In the genomic region with DNA sequence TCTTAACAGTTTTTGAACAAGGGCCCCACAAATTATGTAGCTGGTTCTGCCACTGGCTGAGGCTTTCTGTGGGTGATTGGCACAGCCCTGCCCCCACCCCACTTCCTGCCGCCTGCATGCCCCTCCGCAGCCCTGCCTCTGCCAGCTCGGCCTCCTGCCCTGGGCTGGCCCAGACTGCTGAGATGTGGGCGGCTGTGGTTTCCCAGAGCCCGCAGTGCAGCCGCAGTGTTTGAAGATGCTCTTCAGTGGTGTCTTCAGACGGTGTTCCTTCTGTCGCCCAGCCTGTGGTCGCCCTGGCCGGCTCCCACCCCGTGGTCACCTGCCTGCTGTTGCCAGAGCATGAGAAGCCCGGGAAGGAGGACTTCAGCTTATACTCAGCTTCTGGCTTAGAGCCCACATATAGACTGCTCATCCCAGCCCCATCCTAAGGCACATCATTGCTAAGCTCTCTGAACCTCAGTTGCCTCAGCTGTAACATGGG, we compare ENCODE assay signal across 8 cellular contexts.
DNase-seq lines count a peak whose midpoint lies in the region; ATAC-seq, FAIRE-seq and TF ChIP-seq lines count a peak whose summit lies in the region.

No MANE protein-coding gene starts in this region.

- no peak for FAIRE-seq in A549 (lab: Jason Lieb, UNC)

- TF ChIP-seq CTCF in A549 (IDR thresholded peaks at IDR 0.05) (no peak), WTC11 (IDR thresholded peaks at IDR 0.05) (no peak)

- no peak overlapping the region for H3K27ac Mint-ChIP-seq in WTC11

- peak overlapping the region; percentile 14 to 76; a peak in 4 of 6 replicates for H3K27ac ChIP-seq in A549

- peaks cover 15% of the 10 kb centered on the region for H3K4me1 Mint-ChIP-seq in WTC11

- H3K9me3 Mint-ChIP-seq in WTC11, result no peaks in the 10 kb centered on the region

- CTCF ChIA-PET in A549 (lab: Yijun Ruan, JAX), result interaction anchor here (0.9 to 1.6 kb wide), 3 partner anchors 9 to 151 kb away, joined by 3 to 4 read pairs (median 4); no protein-coding TSS in a partner anchor
- CTCF ChIA-PET in WTC11 (lab: Charles Lee), result interaction anchor here (0.8 to 1.1 kb wide), 4 partner anchors 12 to 29 kb away, joined by 3 read pairs; no protein-coding TSS in a partner anchor

- H3K36me3 Mint-ChIP-seq in WTC11, result no peaks in the 10 kb centered on the region

- no peak for TF ChIP-seq EP300 in A549 (IDR thresholded peaks at IDR 0.05)

- TF ChIP-seq RAD21 in A549 (conservative IDR thresholded peaks at IDR 0.05 in 1 of 2, IDR thresholded peaks at IDR 0.05 in 1 of 2), result no peak

- 89% methylated on average over 7 of the region's 12 CpGs for WGBS in A549 (ENCODE audit: missing lambda C conversion rate)

- H3K9me3 ChIP-seq in A549, result no peaks in the 10 kb centered on the region

- no peak for DNase-seq in A549 (ENCODE audit: low read depth in 1 of 2, low spot score in 1 of 2)
- peak; percentile 74 for DNase-seq in HT1080 (ENCODE audit: low read depth)
- peak; percentile 22 to 25 for DNase-seq in activated CD8-positive, alpha-beta memory T cell treated with anti-CD3 and anti-CD28 coated beads for 4 hours (ENCODE audit: low read depth in 2 of 2)
- DNase-seq in hypothalamus (lab: John Stamatoyannopoulos, UW), result peak in 27 of 51 donors; percentile 10 to 50 (median 31)
- DNase-seq in stimulated activated CD8-positive, alpha-beta memory T cell treated with anti-CD3 and anti-CD28 coated beads, Interleukin-4, amount 100 ng/mL, for 48 hours, result peak; percentile 78
- no peak for DNase-seq in dermis blood vessel endothelial cell
- DNase-seq in T-helper 9 cell, result no peak
- no peak for DNase-seq in WTC11 (ENCODE audit: low spot score)

- no peak for ATAC-seq in A549
- ATAC-seq in WTC11, result no peak

- no peak overlapping the region for H3K4me2 ChIP-seq in A549

- TF ChIP-seq POLR2A in A549 (IDR thresholded peaks at IDR 0.05; ENCODE audit: low read length), result no peak

- H3K4me3 ChIP-seq in A549, result no peak overlapping the region

- peaks cover 34% of the 10 kb centered on the region for H3K4me1 ChIP-seq in A549

- H3K4me3 Mint-ChIP-seq in WTC11, result no peak overlapping the region

- POLR2A ChIA-PET in A549 (lab: Yijun Ruan, JAX) (interaction anchor here (1.2 kb wide), 1 partner anchor 154 kb away, joined by 4 read pairs; a partner anchor contains a TSS), WTC11 (lab: Charles Lee) (interaction anchor here (0.7 kb wide), 1 partner anchor 11 kb away, joined by 3 read pairs; no protein-coding TSS in a partner anchor)

- no peaks in the 10 kb centered on the region for H3K27me3 Mint-ChIP-seq in WTC11 (ENCODE audit: low read depth)

TF ChIP-seq in A549, 52 proteins besides CTCF, POLR2A, EP300 and RAD21:
- TF ChIP-seq BHLHE40 (IDR thresholded peaks at IDR 0.05; ENCODE audit: low read depth, low read length), result no peak

TF ChIP-seq in WTC11, 78 proteins besides CTCF, POLR2A, EP300 and RAD21:
- TF ChIP-seq JAZF1 (CRISPR knock-in tag; IDR thresholded peaks at IDR 0.05) (no peak), HMGA2 (CRISPR knock-in tag; IDR thresholded peaks at IDR 0.05) (no peak), ZNF232 (CRISPR knock-in tag; IDR thresholded peaks at IDR 0.05) (no peak)
- TF ChIP-seq, protein P1, sequence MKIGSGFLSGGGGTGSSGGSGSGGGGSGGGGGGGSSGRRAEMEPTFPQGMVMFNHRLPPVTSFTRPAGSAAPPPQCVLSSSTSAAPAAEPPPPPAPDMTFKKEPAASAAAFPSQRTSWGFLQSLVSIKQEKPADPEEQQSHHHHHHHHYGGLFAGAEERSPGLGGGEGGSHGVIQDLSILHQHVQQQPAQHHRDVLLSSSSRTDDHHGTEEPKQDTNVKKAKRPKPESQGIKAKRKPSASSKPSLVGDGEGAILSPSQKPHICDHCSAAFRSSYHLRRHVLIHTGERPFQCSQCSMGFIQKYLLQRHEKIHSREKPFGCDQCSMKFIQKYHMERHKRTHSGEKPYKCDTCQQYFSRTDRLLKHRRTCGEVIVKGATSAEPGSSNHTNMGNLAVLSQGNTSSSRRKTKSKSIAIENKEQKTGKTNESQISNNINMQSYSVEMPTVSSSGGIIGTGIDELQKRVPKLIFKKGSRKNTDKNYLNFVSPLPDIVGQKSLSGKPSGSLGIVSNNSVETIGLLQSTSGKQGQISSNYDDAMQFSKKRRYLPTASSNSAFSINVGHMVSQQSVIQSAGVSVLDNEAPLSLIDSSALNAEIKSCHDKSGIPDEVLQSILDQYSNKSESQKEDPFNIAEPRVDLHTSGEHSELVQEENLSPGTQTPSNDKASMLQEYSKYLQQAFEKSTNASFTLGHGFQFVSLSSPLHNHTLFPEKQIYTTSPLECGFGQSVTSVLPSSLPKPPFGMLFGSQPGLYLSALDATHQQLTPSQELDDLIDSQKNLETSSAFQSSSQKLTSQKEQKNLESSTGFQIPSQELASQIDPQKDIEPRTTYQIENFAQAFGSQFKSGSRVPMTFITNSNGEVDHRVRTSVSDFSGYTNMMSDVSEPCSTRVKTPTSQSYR (CRISPR knock-in tag; IDR thresholded peaks at IDR 0.05), result no peak
- TF ChIP-seq, protein P2, sequence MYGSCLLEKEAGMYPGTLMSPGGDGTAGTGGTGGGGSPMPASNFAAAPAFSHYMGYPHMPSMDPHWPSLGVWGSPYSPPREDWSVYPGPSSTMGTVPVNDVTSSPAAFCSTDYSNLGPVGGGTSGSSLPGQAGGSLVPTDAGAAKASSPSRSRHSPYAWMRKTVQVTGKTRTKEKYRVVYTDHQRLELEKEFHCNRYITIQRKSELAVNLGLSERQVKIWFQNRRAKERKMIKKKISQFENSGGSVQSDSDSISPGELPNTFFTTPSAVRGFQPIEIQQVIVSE (CRISPR knock-in tag; IDR thresholded peaks at IDR 0.05; ENCODE audit: borderline replicate concordance), result no peak
- TF ChIP-seq, protein P3, sequence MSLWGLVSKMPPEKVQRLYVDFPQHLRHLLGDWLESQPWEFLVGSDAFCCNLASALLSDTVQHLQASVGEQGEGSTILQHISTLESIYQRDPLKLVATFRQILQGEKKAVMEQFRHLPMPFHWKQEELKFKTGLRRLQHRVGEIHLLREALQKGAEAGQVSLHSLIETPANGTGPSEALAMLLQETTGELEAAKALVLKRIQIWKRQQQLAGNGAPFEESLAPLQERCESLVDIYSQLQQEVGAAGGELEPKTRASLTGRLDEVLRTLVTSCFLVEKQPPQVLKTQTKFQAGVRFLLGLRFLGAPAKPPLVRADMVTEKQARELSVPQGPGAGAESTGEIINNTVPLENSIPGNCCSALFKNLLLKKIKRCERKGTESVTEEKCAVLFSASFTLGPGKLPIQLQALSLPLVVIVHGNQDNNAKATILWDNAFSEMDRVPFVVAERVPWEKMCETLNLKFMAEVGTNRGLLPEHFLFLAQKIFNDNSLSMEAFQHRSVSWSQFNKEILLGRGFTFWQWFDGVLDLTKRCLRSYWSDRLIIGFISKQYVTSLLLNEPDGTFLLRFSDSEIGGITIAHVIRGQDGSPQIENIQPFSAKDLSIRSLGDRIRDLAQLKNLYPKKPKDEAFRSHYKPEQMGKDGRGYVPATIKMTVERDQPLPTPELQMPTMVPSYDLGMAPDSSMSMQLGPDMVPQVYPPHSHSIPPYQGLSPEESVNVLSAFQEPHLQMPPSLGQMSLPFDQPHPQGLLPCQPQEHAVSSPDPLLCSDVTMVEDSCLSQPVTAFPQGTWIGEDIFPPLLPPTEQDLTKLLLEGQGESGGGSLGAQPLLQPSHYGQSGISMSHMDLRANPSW (CRISPR knock-in tag; conservative IDR thresholded peaks at IDR 0.05; ENCODE audit: low read depth), result no peak

Comparison
In these comparisons a context has a peak if more than half of its experiments do, and no peak if none do; other contexts are left out.
1. DNase-seq: peak in HT1080 (single experiment), activated CD8-positive, alpha-beta memory T cell treated with anti-CD3 and anti-CD28 coated beads for 4 hours (2 of 2), hypothalamus (27 of 51) and stimulated activated CD8-positive, alpha-beta memory T cell treated with anti-CD3 and anti-CD28 coated beads, Interleukin-4, amount 100 ng/mL, for 48 hours (single experiment); none in A549 (0 of 2), dermis blood vessel endothelial cell (single experiment), T-helper 9 cell (single experiment) and WTC11 (single experiment).